Comparison of ENCODE assay signal across 8 cellular contexts in genomic region chr10:84424731-84425165, GRCh38.
DNase-seq lines count a peak whose midpoint lies in the region; ATAC-seq and TF ChIP-seq lines count a peak whose summit lies in the region.

No MANE protein-coding gene starts in this region.

- H3K4me1 ChIP-seq in Loucy (ENCODE audit: insufficient read depth, low read length, poor library complexity, severe bottlenecking) (peaks cover 9% of the 10 kb centered on the region), psoas muscle (peaks cover 45% of the 10 kb centered on the region)

- no peaks in the 10 kb centered on the region for H3K79me2 ChIP-seq in Loucy (ENCODE audit: insufficient read depth, low read length)

- no peaks in the 10 kb centered on the region for H3K9me2 ChIP-seq in Loucy (replicated peaks; ENCODE audit: low read depth, low read length)

- no peaks in the 10 kb centered on the region for H3F3A ChIP-seq in Loucy (ENCODE audit: low read depth)

- H4K20me1 ChIP-seq in Loucy (ENCODE audit: insufficient read depth, low read length, poor library complexity, severe bottlenecking), result no peaks in the 10 kb centered on the region

- peak overlapping the region; percentile 60 for H3K4me2 ChIP-seq in Loucy (ENCODE audit: low read depth, low read length, poor library complexity, severe bottlenecking)

- intact Hi-C loops in psoas muscle (cut with DNase I), result loop anchor here in 1 of 2 donors (5.0 kb wide), 1 partner anchor 97 kb away; the partner anchor contains the start of gene CCSER2

- peak; percentile 14 for DNase-seq in activated CD4-positive, alpha-beta T cell treated with anti-CD3 and anti-CD28 coated beads for 48 hours
- DNase-seq in activated CD4-positive, alpha-beta T cell treated with anti-CD3 and anti-CD28 coated beads for 1 hour, result no peak
- DNase-seq in astrocyte of the hippocampus (ENCODE audit: low read depth, low spot score), result peak; percentile 97
- peak; percentile 60 for DNase-seq in hepatic stellate cell (ENCODE audit: low spot score)
- peak; percentile 83 to 92 for DNase-seq in psoas muscle
- DNase-seq in NCI-H2107 treated with DMSO at 0.1 percent for 48 hours (lab: John Stamatoyannopoulos, UW; ENCODE audit: unreplicated experiment), result no peak
- DNase-seq in cerebellar nuclear complex (lab: John Stamatoyannopoulos, UW), result no peak

- H3K36me3 ChIP-seq in Loucy (ENCODE audit: insufficient read depth, low read length) (peaks cover 14% of the 10 kb centered on the region; the same call in 1 of the 2 replicates), psoas muscle (ENCODE audit: insufficient read depth in 1 of 2, low read depth in 1 of 2) (peaks cover 0 to 11% of the 10 kb centered on the region in 2 donors)

- H3K9ac ChIP-seq in Loucy (ENCODE audit: low read depth, low read length, poor library complexity, severe bottlenecking), result peak overlapping the region; percentile 54

- peak overlapping the region; percentile 56; the same call in 1 of the 2 replicates for H2AFZ ChIP-seq in Loucy (ENCODE audit: low read length)

- ATAC-seq in psoas muscle, result peak; percentile 99 to 100 (median 100)

- peak overlapping the region; percentile 51 for H3K4me3 ChIP-seq in Loucy (ENCODE audit: low read length, poor library complexity, severe bottlenecking)
- H3K4me3 ChIP-seq in psoas muscle, result peak overlapping the region; percentile 71

- WGBS in psoas muscle, 3 donors, result 1 to 4% (median 3%) methylated on average over 3 of the region's 3 CpGs

- H3K27ac ChIP-seq in psoas muscle, result peak overlapping the region; percentile 90

- TF ChIP-seq CTCF in Loucy (conservative IDR thresholded peaks at IDR 0.05; ENCODE audit: low read length) (no peak), psoas muscle (IDR thresholded peaks at IDR 0.05) (no peak)

- H3K27me3 ChIP-seq in Loucy (ENCODE audit: insufficient read depth, low read length, poor library complexity, severe bottlenecking), result no peaks in the 10 kb centered on the region
- no peaks in the 10 kb centered on the region for H3K27me3 ChIP-seq in psoas muscle (ENCODE audit: insufficient read depth in 3 of 3, low read length in 2 of 3)

- H3K9me3 ChIP-seq in Loucy (ENCODE audit: insufficient read depth, low read depth, low read length), result peaks cover 9% of the 10 kb centered on the region; the same call in 1 of the 2 replicates
- peaks cover 4% of the 10 kb centered on the region for H3K9me3 ChIP-seq in psoas muscle

Comparison
In these comparisons a context has a peak if more than half of its experiments do, and no peak if none do; other contexts are left out.
1. DNase-seq: peak in activated CD4-positive, alpha-beta T cell treated with anti-CD3 and anti-CD28 coated beads for 48 hours (single experiment), astrocyte of the hippocampus (single experiment), hepatic stellate cell (single experiment) and psoas muscle (2 of 2); none in activated CD4-positive, alpha-beta T cell treated with anti-CD3 and anti-CD28 coated beads for 1 hour (single experiment), NCI-H2107 treated with DMSO at 0.1 percent for 48 hours (single experiment) and cerebellar nuclear complex (0 of 2).